In genomic region chr11:132126973-132127900, GRCh38 we compare ENCODE assay signal across 8 cellular contexts.
DNase-seq lines count a peak whose midpoint lies in the region; ATAC-seq and TF ChIP-seq lines count a peak whose summit lies in the region.

No MANE protein-coding gene starts in this region.

- ATAC-seq in right cardiac atrium (peak; percentile 75 to 88), esophagus mucosa (no peak)

- TF ChIP-seq POLR2A in sigmoid colon (IDR thresholded peaks at IDR 0.05), result no peak

- no peaks in the 10 kb centered on the region for H3K27me3 ChIP-seq in right cardiac atrium (ENCODE audit: control insufficient read depth, insufficient read depth)
- H3K27me3 ChIP-seq in sigmoid colon, result no peaks in the 10 kb centered on the region
- no peaks in the 10 kb centered on the region for H3K27me3 ChIP-seq in BE2C

- H3K27ac ChIP-seq in right cardiac atrium (ENCODE audit: low read length), result peak overlapping the region; percentile 77
- H3K27ac ChIP-seq in sigmoid colon, result peak overlapping the region; percentile 41 to 63 (median 48)

- H3K4me3 ChIP-seq in right cardiac atrium (ENCODE audit: low read length) (peak overlapping the region; percentile 55), sigmoid colon (peak overlapping the region; percentile 16 to 46 (median 34)), BE2C (ENCODE audit: low read depth, low read length) (no peak overlapping the region)

- 29% methylated on average over 19 of the region's 19 CpGs for WGBS in right cardiac atrium
- WGBS in sigmoid colon, 2 donors, result 36 to 46% methylated on average over 19 of the region's 19 CpGs

- H3K36me3 ChIP-seq in sigmoid colon (no peaks in the 10 kb centered on the region), BE2C (no peaks in the 10 kb centered on the region)

- no peak for TF ChIP-seq EP300 in sigmoid colon (IDR thresholded peaks at IDR 0.05)

- TF ChIP-seq CTCF in sigmoid colon (IDR thresholded peaks at IDR 0.05), result peak; percentile 13 to 51 (median 39)
- TF ChIP-seq CTCF in BE2C (IDR thresholded peaks at IDR 0.05; ENCODE audit: low read depth, low read length), result no peak

- H3K9me3 ChIP-seq in right cardiac atrium (ENCODE audit: control insufficient read depth, low read length), result no peaks in the 10 kb centered on the region
- peaks cover 0 to 2% (median 0%) of the 10 kb centered on the region in 4 donors for H3K9me3 ChIP-seq in sigmoid colon
- H3K9me3 ChIP-seq in BE2C, result no peaks in the 10 kb centered on the region

- H3K4me1 ChIP-seq in right cardiac atrium (ENCODE audit: control insufficient read depth, insufficient read depth, low read length) (peaks cover 5% of the 10 kb centered on the region), sigmoid colon (peaks cover 0 to 22% (median 20%) of the 10 kb centered on the region in 4 donors), BE2C (no peaks in the 10 kb centered on the region)

- intact Hi-C loops in right cardiac atrium (cut with DNase I), result loop anchor here (5.0 to 10.0 kb wide), 6 partner anchors 92 to 262 kb away; no protein-coding TSS in a partner anchor
- intact Hi-C loops in sigmoid colon (cut with DNase I), result loop anchor here (2.0 kb wide), 1 partner anchor 258 kb away; no protein-coding TSS in a partner anchor

- peak; percentile 75 for DNase-seq in DMS79 treated with DMSO at 0.1 percent for 48 hours (lab: John Stamatoyannopoulos, UW)
- DNase-seq in NCI-H1105 (lab: John Stamatoyannopoulos, UW), result peak; percentile 92
- peak in 47 of 56 donors; percentile 17 to 83 (median 45) for DNase-seq in amygdala (lab: John Stamatoyannopoulos, UW)
- peak; percentile 65 to 77 (median 72) for DNase-seq in right cardiac atrium
- peak; percentile 71 for DNase-seq in sigmoid colon
- DNase-seq in KG1 (lab: John Stamatoyannopoulos, UW), result no peak
- DNase-seq in BE2C, result no peak

Comparison
In these comparisons a context has a peak if more than half of its experiments do, and no peak if none do; other contexts are left out.
1. DNase-seq: peak in DMS79 treated with DMSO at 0.1 percent for 48 hours (single experiment), NCI-H1105 (single experiment), amygdala (47 of 56), right cardiac atrium (3 of 3) and sigmoid colon (single experiment); none in KG1 (single experiment) and BE2C (single experiment).